In genomic region chr13:73767747-73768315, GRCh38 we compare ENCODE assay signal across 8 cellular contexts.
A peak's percentile ranks its signal among the peaks of the same experiment; 100 is the strongest.
DNase-seq lines count a peak whose midpoint lies in the region; ATAC-seq and TF ChIP-seq lines count a peak whose summit lies in the region.

No MANE protein-coding gene starts in this region.

- H3K4me3 ChIP-seq in SK-N-MC (no peak overlapping the region), tibial nerve (no peak overlapping the region)

- H3K9me3 ChIP-seq in SK-N-MC (ENCODE audit: low read depth, low read length) (no peaks in the 10 kb centered on the region), tibial nerve (no peaks in the 10 kb centered on the region)

- TF ChIP-seq CTCF in AG09319 (IDR thresholded peaks at IDR 0.05; ENCODE audit: low read depth, low read length) (peak; percentile 17), GM20000 (IDR thresholded peaks at IDR 0.05; ENCODE audit: extremely low read depth, missing control alignments) (peak; percentile 26), osteocyte (IDR thresholded peaks at IDR 0.05) (peak; percentile 38), tibial nerve (IDR thresholded peaks at IDR 0.05) (peak in 2 of 5 experiments; percentile 6 to 8), omental fat pad (IDR thresholded peaks at IDR 0.05) (no peak)

- no peak for ATAC-seq in omental fat pad (ENCODE audit: low FRiP score)

- peaks cover 5% of the 10 kb centered on the region for H3K9me3 Mint-ChIP-seq in osteocyte (ENCODE audit: unreplicated experiment)

- H3K36me3 ChIP-seq in SK-N-MC (ENCODE audit: insufficient read depth, low read length) (no peaks in the 10 kb centered on the region), tibial nerve (no peaks in the 10 kb centered on the region)

- no peak overlapping the region for H3K4me3 Mint-ChIP-seq in osteocyte (ENCODE audit: unreplicated experiment)

- H3K27ac ChIP-seq in SK-N-MC (peak overlapping the region; percentile 95), tibial nerve (peak overlapping the region in 1 of 4 donors; percentile 9)

- no peak overlapping the region for H3K27ac Mint-ChIP-seq in osteocyte (ENCODE audit: unreplicated experiment)

- H3K9ac ChIP-seq in SK-N-MC (ENCODE audit: insufficient read length): no peak overlapping the region

- no peaks in the 10 kb centered on the region for H3K27me3 ChIP-seq in tibial nerve

- TF ChIP-seq EP300 in tibial nerve (IDR thresholded peaks at IDR 0.05): no peak

- H3K4me1 ChIP-seq in tibial nerve: peaks cover 0 to 27% (median 26%) of the 10 kb centered on the region in 4 donors

- WGBS in tibial nerve, 2 donors: 84% methylated on average over 4 of the region's 4 CpGs

- H3K27me3 Mint-ChIP-seq in osteocyte (ENCODE audit: unreplicated experiment): no peaks in the 10 kb centered on the region

- H3K4me1 Mint-ChIP-seq in osteocyte (ENCODE audit: unreplicated experiment): peaks cover 28% of the 10 kb centered on the region

- DNase-seq in AG09319 (ENCODE audit: extremely low read depth, low read depth): no peak
- DNase-seq in GM20000 (ENCODE audit: low spot score): peak; percentile 10
- no peak for DNase-seq in SK-N-MC (ENCODE audit: low read depth, low spot score)
- peak; percentile 21 for DNase-seq in dermis blood vessel endothelial cell
- no peak for DNase-seq in osteocyte (ENCODE audit: extremely low spot score, unreplicated experiment)
- DNase-seq in tibial nerve (ENCODE audit: low spot score in 2 of 2): no peak
- no peak for DNase-seq in NCI-H526 treated with DMSO at 0.1 percent for 48 hours (lab: John Stamatoyannopoulos, UW)
- DNase-seq in omental fat pad (ENCODE audit: low spot score): no peak

- TF ChIP-seq POLR2A in tibial nerve (IDR thresholded peaks at IDR 0.05): no peak

- H3K36me3 Mint-ChIP-seq in osteocyte (ENCODE audit: unreplicated experiment): peaks cover 11% of the 10 kb centered on the region

Comparison
In these comparisons a context has a peak if more than half of its experiments do, and no peak if none do; other contexts are left out.
1. DNase-seq: peak in GM20000 (single experiment) and dermis blood vessel endothelial cell (single experiment); none in AG09319 (single experiment), SK-N-MC (single experiment), osteocyte (single experiment), tibial nerve (0 of 2), NCI-H526 treated with DMSO at 0.1 percent for 48 hours (single experiment) and omental fat pad (single experiment).
2. CTCF ChIP-seq: peak in AG09319 (single experiment), GM20000 (single experiment) and osteocyte (single experiment); none in omental fat pad (0 of 3).